Comparison of ENCODE assay signal across 12 cellular contexts in the genomic region with DNA sequence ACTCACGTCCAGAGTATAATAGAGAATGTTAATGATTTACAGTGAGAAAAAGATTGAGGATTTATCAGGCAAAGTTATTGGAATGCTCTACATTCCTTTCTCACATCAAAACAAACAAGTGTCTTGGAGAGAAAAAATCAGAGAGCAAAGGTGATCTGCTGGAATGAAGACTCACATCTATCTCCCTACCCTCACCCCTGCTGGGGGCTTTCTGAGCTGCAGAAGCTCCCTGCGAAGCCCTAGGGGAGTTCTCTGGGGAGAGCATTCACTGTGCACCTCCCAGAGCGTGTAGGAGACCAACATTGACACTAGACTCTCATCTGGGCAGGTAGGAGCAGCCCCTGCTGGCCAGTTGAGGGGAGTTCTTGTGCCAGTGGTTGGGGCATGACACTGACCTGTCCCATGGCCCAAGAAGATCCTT.
DNase-seq lines count a peak whose midpoint lies in the region; ATAC-seq and TF ChIP-seq lines count a peak whose summit lies in the region.
"Had no signal": no experiment of that assay in that cellular context is flagged by ENCODE, and none has a peak within 500 bp of the region (broad histone marks: within the 10 kb centered on the region; RNA-seq: fewer than 3 reads in every experiment).

No MANE protein-coding gene starts in this region.

- intact Hi-C loops in A673 (cut with micrococcal nuclease; ENCODE audit: unreplicated experiment), result no loop called here

- H3K27ac ChIP-seq in A673 (ENCODE audit: low read depth, low read length, poor library complexity, severe bottlenecking) (no peak overlapping the region), brain microvascular endothelial cell (no peak overlapping the region)
- H3K27ac ChIP-seq: SK-N-MC, tibial nerve had no signal

- TF ChIP-seq CTCF in A673 (conservative IDR thresholded peaks at IDR 0.05; ENCODE audit: low read depth, low read length) (0 out of 2 replicates have a peak, but pooled peaks have one; percentile 9), brain microvascular endothelial cell (IDR thresholded peaks at IDR 0.05; ENCODE audit: low read depth, low read length, missing control alignments) (peak; percentile 28)

- in situ Hi-C loops in brain microvascular endothelial cell (cut with HindIII; ENCODE audit: low pct_ligation_motif_present, low sequenced_read_pairs), result no loop called here

- H3K27me3 ChIP-seq in A673 (replicated peaks; ENCODE audit: insufficient read depth, low read depth, low read length, poor library complexity) (peaks cover 41% of the 10 kb centered on the region), brain microvascular endothelial cell (replicated peaks) (no peaks in the 10 kb centered on the region)
- H3K27me3 ChIP-seq: tibial nerve had no signal

- CTCF ChIA-PET in A673 (lab: Charles Lee), result no interaction called here

- H3K36me3 ChIP-seq in A673 (ENCODE audit: insufficient read depth, low read length, poor library complexity, severe bottlenecking), result no peaks in the 10 kb centered on the region
- H3K36me3 ChIP-seq in brain microvascular endothelial cell (replicated peaks), result no peaks in the 10 kb centered on the region
- H3K36me3 ChIP-seq: tibial nerve had no signal

- BruUV-seq in A673 (replicated peaks; lab: Mats Ljungman, UMichigan), result no TSS peak

- peak; percentile 72 for ATAC-seq in GM18873 (IDR thresholded peaks at IDR 0.05; ENCODE audit: low FRiP score, unreplicated experiment)
- ATAC-seq in HG03039 (IDR thresholded peaks at IDR 0.05; ENCODE audit: unreplicated experiment), result peak; percentile 60

- no peak overlapping the region for H3K4me3 ChIP-seq in A673 (ENCODE audit: low read depth, low read length, poor library complexity, severe bottlenecking)
- no peak overlapping the region for H3K4me3 ChIP-seq in brain microvascular endothelial cell (ENCODE audit: low read depth, low read length)
- H3K4me3 ChIP-seq: SK-N-MC, tibial nerve had no signal

- DNase-seq in A673 (ENCODE audit: low spot score), result no peak
- DNase-seq in brain microvascular endothelial cell, result no peak
- DNase-seq in NCI-H1105 (lab: John Stamatoyannopoulos, UW), result no peak
- no peak for DNase-seq in activated CD4-positive, CD25-positive, alpha-beta regulatory T cell treated with anti-CD3 and anti-CD28 coated beads, Interleukin-2, amount 50 U/mL, for 72 hours
- DNase-seq in C1 segment of cervical spinal cord (lab: John Stamatoyannopoulos, UW), result no peak
- no peak for DNase-seq in superior temporal gyrus (ENCODE audit: extremely low spot score)
- DNase-seq: naive B cell, NCI-H2081 had no signal

- H3K4me1 ChIP-seq in A673 (ENCODE audit: insufficient read depth, low read length, poor library complexity, severe bottlenecking), result no peaks in the 10 kb centered on the region

- H3K9me3 ChIP-seq in A673 (ENCODE audit: low read depth, low read length, poor library complexity, severe bottlenecking), result no peaks in the 10 kb centered on the region
- H3K9me3 ChIP-seq: tibial nerve had no signal

- POLR2A ChIA-PET in A673 (lab: Charles Lee; ENCODE audit: low non-redundant PET), result no interaction called here
